ENCODE assay signal across 8 cellular contexts in genomic region chr7:67371429-67372305, GRCh38.
DNase-seq lines count a peak whose midpoint lies in the region; ATAC-seq and TF ChIP-seq lines count a peak whose summit lies in the region.

No MANE protein-coding gene starts in this region.

- DNase-seq in IMR-90 = peak; percentile 66
- DNase-seq in OCI-M1 (lab: John Stamatoyannopoulos, UW) = peak; percentile 91
- DNase-seq in activated T-cell treated with anti-CD3 and anti-CD28 coated beads for 48 hours (ENCODE audit: low read depth) = peak; percentile 26
- DNase-seq in fibroblast of lung (ENCODE audit: low read depth in 2 of 2) = peak; percentile 46 to 69
- DNase-seq in neural progenitor cell (ENCODE audit: low spot score) = peak; percentile 85
- peak in 1 of 2 donors; percentile 51 for DNase-seq in tibial artery

- H3K4me2 ChIP-seq in DOHH2 (ENCODE audit: low read length) = no peak overlapping the region
- H3K4me2 ChIP-seq in IMR-90 (ENCODE audit: low read depth, low read length) = no peak overlapping the region
- no peak overlapping the region for H3K4me2 ChIP-seq in fibroblast of lung (ENCODE audit: extremely low read depth, insufficient read depth, low read length)
- no peak overlapping the region for H3K4me2 ChIP-seq in neural progenitor cell

- no peak overlapping the region for H4K5ac ChIP-seq in IMR-90 (ENCODE audit: low read depth, low read length)

- H3K4ac ChIP-seq in IMR-90 (ENCODE audit: low read depth, low read length) = no peak overlapping the region

- no peak overlapping the region for H3K27ac ChIP-seq in DOHH2 (ENCODE audit: low read depth, low read length)
- no peak overlapping the region for H3K27ac ChIP-seq in IMR-90 (ENCODE audit: insufficient read depth, low read length)
- H3K27ac ChIP-seq in fibroblast of lung (ENCODE audit: insufficient read depth, low read length) = no peak overlapping the region
- H3K27ac ChIP-seq in neural progenitor cell = no peak overlapping the region
- no peak overlapping the region for H3K27ac ChIP-seq in tibial artery

- no TSS peak for BruUV-seq in IMR-90 (replicated peaks; lab: Mats Ljungman, UMichigan)

- no peak for TF ChIP-seq POLR2A in IMR-90 (IDR thresholded peaks at IDR 0.05; ENCODE audit: low read depth, low read length)

- in situ Hi-C loops in IMR-90 (cut with MboI; ENCODE audit: low sequenced_read_pairs) = no loop called here

- peak; percentile 79 for TF ChIP-seq RAD21 in IMR-90 (IDR thresholded peaks at IDR 0.05; ENCODE audit: low read length)

- H2BK20ac ChIP-seq in IMR-90 (ENCODE audit: low read depth, low read length) = no peak overlapping the region

- no peaks in the 10 kb centered on the region for H3K79me1 ChIP-seq in IMR-90 (ENCODE audit: low read depth in 1 of 2, low read length in 2 of 2)

- no peak overlapping the region for H2BK15ac ChIP-seq in IMR-90 (ENCODE audit: low read depth, low read length)

- H3K18ac ChIP-seq in IMR-90 (ENCODE audit: low read depth, low read length) = no peak overlapping the region

- no peak overlapping the region for H3K4me3 Mint-ChIP-seq in neural progenitor cell

- H2BK5ac ChIP-seq in IMR-90 (ENCODE audit: low read depth, low read length, poor library complexity, severe bottlenecking) = no peak overlapping the region

- no peak overlapping the region for H3K9ac ChIP-seq in IMR-90 (ENCODE audit: low read depth, low read length)
- no peak overlapping the region for H3K9ac ChIP-seq in fibroblast of lung (ENCODE audit: insufficient read depth, low read length)
- no peak overlapping the region for H3K9ac ChIP-seq in neural progenitor cell

- H3K4me3 ChIP-seq in DOHH2 (ENCODE audit: low read length) (no peak overlapping the region), IMR-90 (ENCODE audit: insufficient read depth, low read depth, low read length) (no peak overlapping the region), fibroblast of lung (replicated peaks in 1 of 4; ENCODE audit: control extremely low read depth in 1 of 4, insufficient read depth in 1 of 4, low read depth in 3 of 4, low read length in 4 of 4) (no peak overlapping the region), neural progenitor cell (no peak overlapping the region), tibial artery (no peak overlapping the region)

- H3K9me3 Mint-ChIP-seq in neural progenitor cell = peaks cover 26% of the 10 kb centered on the region

- H3K36me3 ChIP-seq in DOHH2 (ENCODE audit: control insufficient read depth, low read length) (no peaks in the 10 kb centered on the region), IMR-90 (ENCODE audit: control insufficient read depth, insufficient read depth, low read length) (no peaks in the 10 kb centered on the region), fibroblast of lung (ENCODE audit: control insufficient read depth, insufficient read depth, low read length) (no peaks in the 10 kb centered on the region), neural progenitor cell (no peaks in the 10 kb centered on the region), tibial artery (no peaks in the 10 kb centered on the region)

- dilution Hi-C loops in IMR-90 (cut with HindIII; ENCODE audit: low sequenced_read_pairs, unreplicated experiment) = no loop called here

- no peaks in the 10 kb centered on the region for H3K36me3 Mint-ChIP-seq in neural progenitor cell

- no peak overlapping the region for H2AK9ac ChIP-seq in IMR-90 (replicated peaks; ENCODE audit: low read depth, low read length, poor library complexity)

- no peak overlapping the region for H2BK120ac ChIP-seq in IMR-90 (ENCODE audit: low read depth, low read length)

- H4K20me1 ChIP-seq in DOHH2 (ENCODE audit: control insufficient read depth, insufficient read depth, low read depth, low read length) (no peaks in the 10 kb centered on the region), IMR-90 (ENCODE audit: insufficient read depth, low read length) (no peaks in the 10 kb centered on the region), fibroblast of lung (ENCODE audit: control insufficient read depth, extremely low read depth, insufficient read depth, low read length) (no peaks in the 10 kb centered on the region), neural progenitor cell (ENCODE audit: low read depth) (no peaks in the 10 kb centered on the region)

- no peak overlapping the region for H3K14ac ChIP-seq in IMR-90 (replicated peaks; ENCODE audit: low read depth, low read length)

- H3K9me1 ChIP-seq in IMR-90 (ENCODE audit: insufficient read depth, low read length) = no peaks in the 10 kb centered on the region

- H3K9me3 ChIP-seq in DOHH2 (ENCODE audit: control insufficient read depth, insufficient read depth, low read length) (no peaks in the 10 kb centered on the region), IMR-90 (ENCODE audit: control insufficient read depth, insufficient read depth, low read length) (no peaks in the 10 kb centered on the region), fibroblast of lung (ENCODE audit: control insufficient read depth, insufficient read depth, low read depth, low read length) (no peaks in the 10 kb centered on the region), neural progenitor cell (ENCODE audit: low read depth) (no peaks in the 10 kb centered on the region), tibial artery (peaks cover 0 to 8% (median 6%) of the 10 kb centered on the region in 3 donors)

- ATAC-seq in GM21528 (IDR thresholded peaks at IDR 0.05; ENCODE audit: low FRiP score, unreplicated experiment) (peak; percentile 92), IMR-90 (ENCODE audit: low read depth) (peak; percentile 100)

- H3K4me1 ChIP-seq in DOHH2 (ENCODE audit: control insufficient read depth, low read length) (no peaks in the 10 kb centered on the region), IMR-90 (ENCODE audit: control insufficient read depth, insufficient read depth, low read length) (no peaks in the 10 kb centered on the region), fibroblast of lung (ENCODE audit: control insufficient read depth, extremely low read depth, insufficient read depth, low read length) (no peaks in the 10 kb centered on the region), neural progenitor cell (no peaks in the 10 kb centered on the region), tibial artery (no peaks in the 10 kb centered on the region)

- H3K4me1 Mint-ChIP-seq in neural progenitor cell = no peaks in the 10 kb centered on the region

- WGBS in IMR-90 (ENCODE audit: extremely low coverage in 2 of 2, insufficient read length in 1 of 2), 2 experiments = 24% methylated on average over 9 of the region's 18 CpGs; no CpG with 5 or more reads in 1 of the 2 experiments

- peaks cover 19% of the 10 kb centered on the region for H3K27me3 Mint-ChIP-seq in neural progenitor cell (ENCODE audit: insufficient read depth, low read depth)

- no peak overlapping the region for H3K56ac ChIP-seq in IMR-90 (ENCODE audit: extremely low read depth, insufficient read depth, low read length)

- intact Hi-C loops in IMR-90 (cut with micrococcal nuclease) (no loop called here), tibial artery (cut with DNase I; ENCODE audit: low total_unique reads) (no loop called here)

- H4K91ac ChIP-seq in IMR-90 (ENCODE audit: insufficient read depth, low read depth, low read length) = no peak overlapping the region

- no peak overlapping the region for H2AK5ac ChIP-seq in IMR-90 (ENCODE audit: low read depth, low read length)

- TF ChIP-seq CTCF in DOHH2 (IDR thresholded peaks at IDR 0.05; ENCODE audit: low read depth, low read length, poor library complexity, severe bottlenecking) (peak; percentile 93), IMR-90 (conservative IDR thresholded peaks at IDR 0.05; ENCODE audit: low read depth, low read length) (peak; percentile 76), fibroblast of lung (conservative IDR thresholded peaks at IDR 0.05 in 1 of 2, IDR thresholded peaks at IDR 0.05 in 1 of 2; ENCODE audit: low read depth in 1 of 2, low read length in 2 of 2) (peak; percentile 69 to 83), neural progenitor cell (IDR thresholded peaks at IDR 0.05) (peak; percentile 81), tibial artery (IDR thresholded peaks at IDR 0.05) (peak; percentile 75 to 77)

- H3K27me3 ChIP-seq in DOHH2 (ENCODE audit: control insufficient read depth, low read length) = no peaks in the 10 kb centered on the region
- H3K27me3 ChIP-seq in IMR-90 (ENCODE audit: control insufficient read depth, insufficient read depth, low read length) = peaks cover 3% of the 10 kb centered on the region; the same call in 1 of the 2 replicates
- H3K27me3 ChIP-seq in fibroblast of lung (ENCODE audit: control insufficient read depth, insufficient read depth, low read length) = no peaks in the 10 kb centered on the region
- peaks cover 7% of the 10 kb centered on the region for H3K27me3 ChIP-seq in neural progenitor cell
- H3K27me3 ChIP-seq in tibial artery = peaks cover 0 to 38% of the 10 kb centered on the region in 2 donors

- H4K8ac ChIP-seq in IMR-90 (ENCODE audit: low read depth in 2 of 2, low read length in 2 of 2) = no peak overlapping the region

- H3K9me2 ChIP-seq in DOHH2 (replicated peaks; ENCODE audit: control insufficient read depth, low read length) = no peaks in the 10 kb centered on the region

- H3K27ac Mint-ChIP-seq in neural progenitor cell = no peak overlapping the region

- CTCF ChIA-PET in IMR-90 (lab: Yijun Ruan, JAX) = interaction anchor here (1.0 kb wide), 2 partner anchors 8 to 10 kb away, joined by 3 to 4 read pairs; no protein-coding TSS in a partner anchor

- H3K23ac ChIP-seq in IMR-90 (ENCODE audit: low read depth, low read length) = no peak overlapping the region

- no peaks in the 10 kb centered on the region for H3K79me2 ChIP-seq in DOHH2 (ENCODE audit: control insufficient read depth, low read length)
- H3K79me2 ChIP-seq in fibroblast of lung (ENCODE audit: control insufficient read depth, insufficient read depth, low read length) = no peaks in the 10 kb centered on the region
- no peaks in the 10 kb centered on the region for H3K79me2 ChIP-seq in neural progenitor cell (ENCODE audit: low read depth)

- POLR2A ChIA-PET in IMR-90 (lab: Charles Lee; ENCODE audit: unreplicated experiment) = no interaction called here

- H2AFZ ChIP-seq in IMR-90 (replicated peaks; ENCODE audit: low read length, poor library complexity) (peak overlapping the region; percentile 35), fibroblast of lung (ENCODE audit: low read length) (no peak overlapping the region), neural progenitor cell (replicated peaks) (no peak overlapping the region)

- H3F3A ChIP-seq in DOHH2 (ENCODE audit: control insufficient read depth, insufficient read depth) (no peaks in the 10 kb centered on the region), neural progenitor cell (ENCODE audit: low read depth) (no peaks in the 10 kb centered on the region)

TF ChIP-seq in IMR-90, 13 proteins besides CTCF, POLR2A, EP300 and RAD21:
- no peak for TF ChIP-seq MAFK (IDR thresholded peaks at IDR 0.05; ENCODE audit: low read depth, low read length)
- peak; percentile 45 for TF ChIP-seq SMC3 (IDR thresholded peaks at IDR 0.05; ENCODE audit: low read depth, low read length)
